Comparison of ENCODE assay signal across 8 cellular contexts in genomic region chr16:11356573-11357331, GRCh38. TPM values are rescaled to one million over a fixed set of nuclear protein-coding genes. Genes with fewer than 3 reads are reported as not detected.
DNase-seq lines count a peak whose midpoint lies in the region; ATAC-seq and TF ChIP-seq lines count a peak whose summit lies in the region.

No MANE protein-coding gene starts in this region.

- H3K36me3 ChIP-seq in ovary = no peaks in the 10 kb centered on the region

- peaks cover 18% of the 10 kb centered on the region for H3K36me3 Mint-ChIP-seq in activated T-helper 17 cell treated with anti-CD3 and anti-CD28 coated beads, Interleukin-2, amount 50 U/mL, for 72 hours (ENCODE audit: low read depth)

- H3K9me3 Mint-ChIP-seq in activated T-helper 17 cell treated with anti-CD3 and anti-CD28 coated beads, Interleukin-2, amount 50 U/mL, for 72 hours = no peaks in the 10 kb centered on the region

- peak overlapping the region; percentile 72 for H3K4me3 Mint-ChIP-seq in activated T-helper 17 cell treated with anti-CD3 and anti-CD28 coated beads, Interleukin-2, amount 50 U/mL, for 72 hours

- 58 to 67% (median 60%) methylated on average over 15 of the region's 15 CpGs for WGBS in ovary, 3 donors

- peaks cover 7% of the 10 kb centered on the region for H3K27me3 Mint-ChIP-seq in activated T-helper 17 cell treated with anti-CD3 and anti-CD28 coated beads, Interleukin-2, amount 50 U/mL, for 72 hours

- no peaks in the 10 kb centered on the region for H3K9me3 ChIP-seq in ovary

- H3K27ac Mint-ChIP-seq in activated T-helper 17 cell treated with anti-CD3 and anti-CD28 coated beads, Interleukin-2, amount 50 U/mL, for 72 hours = no peak overlapping the region

- ATAC-seq in activated T-helper 17 cell treated with anti-CD3 and anti-CD28 coated beads, Interleukin-2, amount 50 U/mL, for 72 hours (replicated peaks) = no peak
- ATAC-seq in foreskin keratinocyte (no peak), GM18511 (IDR thresholded peaks at IDR 0.05; ENCODE audit: unreplicated experiment) (no peak), HG03354 (IDR thresholded peaks at IDR 0.05; ENCODE audit: poor library complexity, severe bottlenecking, unreplicated experiment) (no peak)

- DNase-seq in AG08395 (ENCODE audit: low spot score) (peak; percentile 63), H4 (ENCODE audit: low spot score) (peak; percentile 47), OCI-M1 (lab: John Stamatoyannopoulos, UW) (peak; percentile 84), foreskin keratinocyte (no peak), ovary (peak; percentile 70 to 82 (median 78))

- peaks cover 39% of the 10 kb centered on the region for H3K4me1 Mint-ChIP-seq in activated T-helper 17 cell treated with anti-CD3 and anti-CD28 coated beads, Interleukin-2, amount 50 U/mL, for 72 hours

- intact Hi-C loops in ovary (cut with DNase I) = loop anchor here (2.0 to 10.0 kb wide), 5 partner anchors 99 to 392 kb away; partner anchors contain the start of gene SOCS1 (in 2 of the 4)

- peak; percentile 64 for TF ChIP-seq CTCF in foreskin keratinocyte (conservative IDR thresholded peaks at IDR 0.05)
- peak; percentile 40 to 51 (median 49) for TF ChIP-seq CTCF in ovary (IDR thresholded peaks at IDR 0.05)

- H3K4me1 ChIP-seq in foreskin keratinocyte = peaks cover 33% of the 10 kb centered on the region
- H3K4me1 ChIP-seq in ovary (ENCODE audit: insufficient read depth) = peaks cover 17% of the 10 kb centered on the region

- H3K27ac ChIP-seq in foreskin keratinocyte (peak overlapping the region; percentile 67), ovary (no peak overlapping the region)

- H3K4me3 ChIP-seq in ovary = no peak overlapping the region

- H3K27me3 ChIP-seq in foreskin keratinocyte = no peaks in the 10 kb centered on the region
- H3K27me3 ChIP-seq in ovary = no peaks in the 10 kb centered on the region

- TF ChIP-seq POLR2A in ovary (IDR thresholded peaks at IDR 0.05) = no peak

- no peak for TF ChIP-seq EP300 in ovary (IDR thresholded peaks at IDR 0.05)

RNA-seq across cellular contexts. Expression of gene RMI2, which starts 11.5 kb away (rescaled TPM):
- total RNA-seq in H4 (2014; rRNA removed; shearing (Covaris generic)) = 19.9 and 21.8 TPM in 2 replicates
- 10 to 100 TPM; 31.6 to 34.3 TPM for total RNA-seq in activated T-helper 17 cell treated with anti-CD3 and anti-CD28 coated beads, Interleukin-2, amount 50 U/mL, for 72 hours
- total RNA-seq in foreskin keratinocyte = 20.9 and 23.1 TPM in 2 replicates
- 25.0 and 29.0 TPM in 2 replicates for polyA plus RNA-seq in foreskin keratinocyte
- total RNA-seq in ovary = 1 to 10 TPM; 1.6 to 6.5 (median 2.9) TPM
- 1 to 10 TPM; 4.7 to 6.7 TPM for polyA plus RNA-seq in ovary

Comparison
In these comparisons a context has a peak if more than half of its experiments do, and no peak if none do; other contexts are left out.
1. DNase-seq: peak in AG08395 (single experiment), H4 (single experiment), OCI-M1 (single experiment) and ovary (5 of 5); none in foreskin keratinocyte (0 of 2).